In the genomic region with DNA sequence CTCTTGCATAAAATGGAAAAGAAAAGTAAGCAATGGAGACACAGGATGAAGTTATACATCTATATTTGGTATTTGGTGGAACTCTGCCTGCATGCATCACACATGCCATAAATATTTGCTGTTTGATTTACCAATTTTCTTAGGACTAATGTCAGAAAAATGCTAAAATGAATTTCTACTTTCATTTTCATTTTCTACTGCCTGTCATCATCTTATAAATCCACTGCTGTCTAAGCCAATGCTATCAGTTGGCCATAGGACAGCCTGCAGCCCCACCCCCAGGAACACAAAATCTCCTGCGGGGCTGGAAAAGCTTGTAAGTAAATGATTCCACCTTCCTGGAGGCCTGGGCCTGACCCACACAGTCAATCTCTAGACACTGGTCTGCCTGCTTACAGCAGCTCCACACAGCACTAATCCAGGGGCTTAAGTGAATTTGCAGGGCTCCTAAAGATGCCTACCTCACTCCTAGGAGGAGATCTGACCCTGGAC, we compare ENCODE assay signal across 9 cellular contexts.
DNase-seq lines count a peak whose midpoint lies in the region; ATAC-seq, FAIRE-seq and TF ChIP-seq lines count a peak whose summit lies in the region.
"Had no signal": no experiment of that assay in that cellular context is flagged by ENCODE, and none has a peak within 500 bp of the region (broad histone marks: within the 10 kb centered on the region; RNA-seq: fewer than 3 reads in every experiment).

No MANE protein-coding gene starts in this region.

- WGBS in heart right ventricle, 2 donors, result 2 to 5% methylated on average over 1 of the region's 1 CpG

- H3K36me3 ChIP-seq in heart right ventricle (no peaks in the 10 kb centered on the region), stomach smooth muscle (ENCODE audit: control insufficient read depth in 2 of 2, insufficient read depth in 2 of 2, low read length in 2 of 2) (no peaks in the 10 kb centered on the region)

- H3K9ac ChIP-seq in stomach smooth muscle (ENCODE audit: low read length in 2 of 2), result peak overlapping the region; percentile 30 to 56

- peak; percentile 4 for DNase-seq in activated CD4-positive, alpha-beta T cell treated with anti-CD3 and anti-CD28 coated beads for 48 hours
- no peak for DNase-seq in activated CD4-positive, alpha-beta T cell treated with anti-CD3 and anti-CD28 coated beads for 1 hour
- DNase-seq in heart right ventricle, result peak in 1 of 2 donors; percentile 9
- DNase-seq in GM12892 (ENCODE audit: insufficient read length), result no peak
- no peak for DNase-seq in NCI-H748 treated with DMSO at 0.1 percent for 48 hours (lab: John Stamatoyannopoulos, UW)

- no peaks in the 10 kb centered on the region for H3K27me3 Mint-ChIP-seq in T-helper 1 cell treated with Interleukin-12 subunit alpha and Interleukin-12 subunit beta and Interleukin-4 antibody, amounts not matched to agents 30 μg/mL and 1 μg/mL, for 36 hours (ENCODE audit: low read depth)

- H3K9me3 Mint-ChIP-seq in T-helper 1 cell treated with Interleukin-12 subunit alpha and Interleukin-12 subunit beta and Interleukin-4 antibody, amounts not matched to agents 30 μg/mL and 1 μg/mL, for 36 hours, result no peaks in the 10 kb centered on the region

- H3K36me3 Mint-ChIP-seq in T-helper 1 cell treated with Interleukin-12 subunit alpha and Interleukin-12 subunit beta and Interleukin-4 antibody, amounts not matched to agents 30 μg/mL and 1 μg/mL, for 36 hours (ENCODE audit: low read depth), result no peaks in the 10 kb centered on the region

- TF ChIP-seq POLR2A in GM12892 (IDR thresholded peaks at IDR 0.05; ENCODE audit: low read depth, low read length), result no peak

- peak in 7 of 8 donors; percentile 20 to 69 (median 62) for ATAC-seq in heart right ventricle
- ATAC-seq in HG02571 (IDR thresholded peaks at IDR 0.05; ENCODE audit: unreplicated experiment), result no peak

- H3K4me3 ChIP-seq in heart right ventricle (peak overlapping the region in 3 of 10 donors; percentile 1 to 17 (median 1)), stomach smooth muscle (ENCODE audit: low read length in 2 of 2) (peak overlapping the region in 1 of 2 donors; percentile 48)

- H3K27ac ChIP-seq in heart right ventricle (peak overlapping the region in 7 of 10 donors; percentile 1 to 41 (median 37)), stomach smooth muscle (ENCODE audit: low read length) (peak overlapping the region; percentile 41)
- H3K27ac ChIP-seq: C4-2B had no signal

- H3K9me3 ChIP-seq in heart right ventricle (no peaks in the 10 kb centered on the region), stomach smooth muscle (ENCODE audit: control insufficient read depth in 2 of 2, low read length in 2 of 2) (no peaks in the 10 kb centered on the region)

- FAIRE-seq in GM12892 (lab: Jason Lieb, UNC), result no peak

- H3K4me1 Mint-ChIP-seq in T-helper 1 cell treated with Interleukin-12 subunit alpha and Interleukin-12 subunit beta and Interleukin-4 antibody, amounts not matched to agents 30 μg/mL and 1 μg/mL, for 36 hours (ENCODE audit: low read depth), result peaks cover 9% of the 10 kb centered on the region

- peak in 1 of 9 donors; percentile 14 for TF ChIP-seq CTCF in heart right ventricle (IDR thresholded peaks at IDR 0.05)

- H3K4me1 ChIP-seq in heart right ventricle, result peaks cover 0 to 36% (median 26%) of the 10 kb centered on the region in 9 donors
- H3K4me1 ChIP-seq in stomach smooth muscle (ENCODE audit: control insufficient read depth, insufficient read depth, low read length), result peaks cover 5% of the 10 kb centered on the region

- intact Hi-C loops in heart right ventricle (cut with DNase I), result loop anchor here in 1 of 10 donors (5.0 kb wide), 1 partner anchor 117 kb away; no protein-coding TSS in a partner anchor

- H3K4me3 Mint-ChIP-seq in T-helper 1 cell treated with Interleukin-12 subunit alpha and Interleukin-12 subunit beta and Interleukin-4 antibody, amounts not matched to agents 30 μg/mL and 1 μg/mL, for 36 hours, result peak overlapping the region; percentile 14

- H3K27ac Mint-ChIP-seq in T-helper 1 cell treated with Interleukin-12 subunit alpha and Interleukin-12 subunit beta and Interleukin-4 antibody, amounts not matched to agents 30 μg/mL and 1 μg/mL, for 36 hours, result peak overlapping the region; percentile 12

- no peaks in the 10 kb centered on the region for H3K27me3 ChIP-seq in heart right ventricle
- no peaks in the 10 kb centered on the region for H3K27me3 ChIP-seq in stomach smooth muscle (ENCODE audit: control insufficient read depth in 1 of 2, insufficient read depth in 2 of 2, low read length in 2 of 2)
